Comparison of ENCODE assay signal across 18 cellular contexts in the genomic region with DNA sequence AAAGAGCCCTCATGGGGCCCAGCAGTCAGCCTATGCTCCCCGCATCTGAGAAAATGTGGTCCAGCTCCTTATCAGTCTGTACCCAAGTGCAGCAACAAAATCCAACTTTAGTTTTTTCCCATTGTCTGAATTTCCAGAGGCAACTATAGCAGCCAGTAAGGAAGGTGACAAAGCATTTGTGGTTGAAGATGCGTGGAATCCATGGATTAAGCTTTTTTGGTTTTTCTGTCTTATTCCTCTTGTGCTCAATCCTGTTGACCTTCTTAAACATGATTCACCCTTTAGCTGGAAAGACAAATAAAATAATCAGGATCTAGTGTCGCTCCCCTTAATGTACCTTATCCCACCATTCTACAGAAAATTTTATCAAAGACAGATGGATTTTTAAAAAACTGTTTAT. TPM values are rescaled to one million over a fixed set of nuclear protein-coding genes. Genes with fewer than 3 reads are reported as not detected.
A peak's percentile ranks its signal among the peaks of the same experiment; 100 is the strongest.
DNase-seq lines count a peak whose midpoint lies in the region; ATAC-seq and TF ChIP-seq lines count a peak whose summit lies in the region.
"Had no signal": no experiment of that assay in that cellular context is flagged by ENCODE, and none has a peak within 500 bp of the region (broad histone marks: within the 10 kb centered on the region; RNA-seq: fewer than 3 reads in every experiment).

No MANE protein-coding gene starts in this region.

- no peak for TF ChIP-seq POLR2A in vagina (IDR thresholded peaks at IDR 0.05)

- H3K4me3 ChIP-seq in astrocyte of the spinal cord (ENCODE audit: low read depth, low read length) (no peak overlapping the region), vagina (no peak overlapping the region)
- H3K4me3 ChIP-seq: SJCRH30 had no signal

- in situ Hi-C loops in astrocyte of the spinal cord (cut with HindIII; ENCODE audit: low sequenced_read_pairs), result no loop called here

- DNase-seq in EH (ENCODE audit: low read depth), result peak; percentile 30
- DNase-seq in HT1080 (ENCODE audit: low read depth), result peak; percentile 25
- peak; percentile 7 for DNase-seq in astrocyte of the spinal cord (ENCODE audit: low read depth, low spot score)
- DNase-seq in myocyte (ENCODE audit: low read depth), result peak; percentile 16
- DNase-seq in Ammon's horn (ENCODE audit: low spot score), result no peak
- no peak for DNase-seq in NCI-H2081 (lab: John Stamatoyannopoulos, UW)
- no peak for DNase-seq in vagina (ENCODE audit: extremely low spot score in 2 of 2)
- DNase-seq: BE2C; CD4-positive, alpha-beta memory T cell; DMS79; GF-D8; H7; NCI-H1436 treated with DMSO at 0.1 percent for 48 hours; NCI-H2081 treated with DMSO at 0.1 percent for 48 hours; NCI-H524; RPMI8226 had no signal

- H3K9me3 ChIP-seq in vagina, result no peaks in the 10 kb centered on the region
- H3K9me3 ChIP-seq: BE2C, SJCRH30 had no signal

- no peaks in the 10 kb centered on the region for H3K27me3 ChIP-seq in vagina
- H3K27me3 ChIP-seq: BE2C, SJCRH30 had no signal

- no peaks in the 10 kb centered on the region for H3K4me1 ChIP-seq in vagina
- H3K4me1 ChIP-seq: BE2C, SJCRH30 had no signal

- no peak for ATAC-seq in GM19328 (IDR thresholded peaks at IDR 0.05; ENCODE audit: unreplicated experiment)

- TF ChIP-seq CTCF in astrocyte of the spinal cord (IDR thresholded peaks at IDR 0.05; ENCODE audit: low read depth, low read length), result no peak
- no peak for TF ChIP-seq CTCF in vagina (IDR thresholded peaks at IDR 0.05)

- H3K27ac ChIP-seq in vagina, result no peak overlapping the region
- H3K27ac ChIP-seq: SJCRH30 had no signal

- no peaks in the 10 kb centered on the region for H3K36me3 ChIP-seq in vagina
- H3K36me3 ChIP-seq: BE2C, SJCRH30 had no signal

- intact Hi-C loops in vagina (cut with DNase I), result loop anchor here (10.0 kb wide), 1 partner anchor 1132 kb away; no protein-coding TSS in a partner anchor

RNA-seq across cellular contexts. Expression of a gene that starts 14.3 kb away (rescaled TPM):
- not detected in 2 replicates for total RNA-seq in HT1080 (2014; rRNA removed; shearing (Covaris generic))
- polyA plus RNA-seq in HT1080 (2015; cell fraction: cytosol; rRNA removed), result not detected in 2 replicates
- not detected in 2 replicates for polyA plus RNA-seq in HT1080 (2015; cell fraction: nucleus; rRNA removed)
- total RNA-seq in myocyte (not detected in 2 replicates), vagina (not detected)
- not detected for polyA plus RNA-seq in myocyte (2012)
- total RNA-seq: CD4-positive, alpha-beta memory T cell; H7; SJCRH30 had no signal
- polyA plus RNA-seq: CD4-positive, alpha-beta memory T cell had no signal

Comparison
In these comparisons a context has a peak if more than half of its experiments do, and no peak if none do; other contexts are left out.
1. DNase-seq: peak in EH (single experiment), HT1080 (single experiment), astrocyte of the spinal cord (single experiment) and myocyte (single experiment); none in Ammon's horn (single experiment), NCI-H2081 (0 of 2) and vagina (0 of 2).